Comparison of ENCODE assay signal across 13 cellular contexts in genomic region chr11:117822522-117823033, GRCh38. TPM values are rescaled to one million over a fixed set of nuclear protein-coding genes. Genes with fewer than 3 reads are reported as not detected.
DNase-seq lines count a peak whose midpoint lies in the region; ATAC-seq and TF ChIP-seq lines count a peak whose summit lies in the region.
"Had no signal": no experiment of that assay in that cellular context is flagged by ENCODE, and none has a peak within 500 bp of the region (broad histone marks: within the 10 kb centered on the region; RNA-seq: fewer than 3 reads in every experiment).

No MANE protein-coding gene starts in this region.

- H3K4me1 Mint-ChIP-seq in activated T-cell treated with anti-CD3 and anti-CD28 coated beads, Interleukin-2, amount 50 U/mL, for 72 hours (ENCODE audit: low read depth), result peaks cover 67% of the 10 kb centered on the region
- H3K4me1 Mint-ChIP-seq in activated CD8-positive, alpha-beta T cell treated with anti-CD3 and anti-CD28 coated beads for 36 hours (ENCODE audit: low read depth), result peaks cover 75% of the 10 kb centered on the region
- peaks cover 14% of the 10 kb centered on the region for H3K4me1 Mint-ChIP-seq in glutamatergic neuron (ENCODE audit: low read depth, unreplicated experiment)
- peaks cover 88% of the 10 kb centered on the region for H3K4me1 Mint-ChIP-seq in stimulated activated naive CD8-positive, alpha-beta T cell treated with anti-CD3 and anti-CD28 coated beads, Interleukin-15, amount 100 ng/mL, for 72 hours

- peak overlapping the region; percentile 82 for H3K27ac Mint-ChIP-seq in activated T-cell treated with anti-CD3 and anti-CD28 coated beads, Interleukin-2, amount 50 U/mL, for 72 hours
- peak overlapping the region; percentile 89 for H3K27ac Mint-ChIP-seq in activated CD8-positive, alpha-beta T cell treated with anti-CD3 and anti-CD28 coated beads for 36 hours
- no peak overlapping the region for H3K27ac Mint-ChIP-seq in glutamatergic neuron (ENCODE audit: unreplicated experiment)
- H3K27ac Mint-ChIP-seq in stimulated activated naive CD8-positive, alpha-beta T cell treated with anti-CD3 and anti-CD28 coated beads, Interleukin-15, amount 100 ng/mL, for 72 hours, result peak overlapping the region; percentile 51 to 87

- DNase-seq in activated T-cell treated with anti-CD3 and anti-CD28 coated beads, Interleukin-2, amount 50 U/mL, for 72 hours, result no peak
- DNase-seq in activated T-cell treated with anti-CD3 and anti-CD28 coated beads, Interleukin-2, amount 50 U/mL, for 48 hours, result no peak
- DNase-seq in activated CD8-positive, alpha-beta T cell treated with anti-CD3 and anti-CD28 coated beads for 36 hours, result no peak
- peak; percentile 9 for DNase-seq in glutamatergic neuron
- DNase-seq in stimulated activated naive CD8-positive, alpha-beta T cell treated with anti-CD3 and anti-CD28 coated beads, Interleukin-15, amount 100 ng/mL, for 72 hours, result no peak
- DNase-seq in ACHN, result no peak
- DNase-seq in stimulated activated CD4-positive, alpha-beta T cell treated with anti-CD3 and anti-CD28 coated beads, Interleukin-12 subunit alpha, Interleukin-12 subunit beta, amount 100 ng/mL, for 4 hours, result no peak
- no peak for DNase-seq in KG1 (lab: John Stamatoyannopoulos, UW)
- DNase-seq: NCI-H187 treated with DMSO at 0.1 percent for 48 hours had no signal

- no peak for TF ChIP-seq CTCF in activated CD8-positive, alpha-beta T cell treated with anti-CD3 and anti-CD28 coated beads for 36 hours (IDR thresholded peaks at IDR 0.05)
- no peak for TF ChIP-seq CTCF in glutamatergic neuron (IDR thresholded peaks at IDR 0.05; ENCODE audit: partially characterized antibody, unreplicated experiment)

- H3K4me3 Mint-ChIP-seq in activated T-cell treated with anti-CD3 and anti-CD28 coated beads, Interleukin-2, amount 50 U/mL, for 72 hours, result peak overlapping the region; percentile 62 to 70
- H3K4me3 Mint-ChIP-seq in activated CD8-positive, alpha-beta T cell treated with anti-CD3 and anti-CD28 coated beads for 36 hours, result peak overlapping the region; percentile 15
- H3K4me3 Mint-ChIP-seq in glutamatergic neuron (ENCODE audit: unreplicated experiment), result no peak overlapping the region
- peak overlapping the region; percentile 66 to 74 for H3K4me3 Mint-ChIP-seq in stimulated activated naive CD8-positive, alpha-beta T cell treated with anti-CD3 and anti-CD28 coated beads, Interleukin-15, amount 100 ng/mL, for 72 hours
- H3K4me3 Mint-ChIP-seq: central memory CD8-positive, alpha-beta T cell had no signal

- intact Hi-C loops in activated CD8-positive, alpha-beta T cell treated with anti-CD3 and anti-CD28 coated beads for 36 hours (cut with micrococcal nuclease), result loop anchor here (5.0 kb wide), 2 partner anchors 130 to 230 kb away; no protein-coding TSS in a partner anchor

- H3K27me3 Mint-ChIP-seq in activated T-cell treated with anti-CD3 and anti-CD28 coated beads, Interleukin-2, amount 50 U/mL, for 72 hours (ENCODE audit: low read depth), result no peaks in the 10 kb centered on the region
- no peaks in the 10 kb centered on the region for H3K27me3 Mint-ChIP-seq in activated CD8-positive, alpha-beta T cell treated with anti-CD3 and anti-CD28 coated beads for 36 hours
- peaks cover 9% of the 10 kb centered on the region for H3K27me3 Mint-ChIP-seq in glutamatergic neuron (ENCODE audit: unreplicated experiment)
- H3K27me3 Mint-ChIP-seq in stimulated activated naive CD8-positive, alpha-beta T cell treated with anti-CD3 and anti-CD28 coated beads, Interleukin-15, amount 100 ng/mL, for 72 hours, result no peaks in the 10 kb centered on the region
- H3K27me3 Mint-ChIP-seq: central memory CD8-positive, alpha-beta T cell had no signal

- no peaks in the 10 kb centered on the region for H3K36me3 Mint-ChIP-seq in activated T-cell treated with anti-CD3 and anti-CD28 coated beads, Interleukin-2, amount 50 U/mL, for 72 hours (ENCODE audit: insufficient read depth in 2 of 2)
- H3K36me3 Mint-ChIP-seq in activated CD8-positive, alpha-beta T cell treated with anti-CD3 and anti-CD28 coated beads for 36 hours (ENCODE audit: low read depth), result no peaks in the 10 kb centered on the region
- H3K36me3 Mint-ChIP-seq in glutamatergic neuron (ENCODE audit: unreplicated experiment), result no peaks in the 10 kb centered on the region
- H3K36me3 Mint-ChIP-seq: activated naive CD4-positive, alpha-beta T cell treated with anti-CD3 and anti-CD28 coated beads, Interleukin-2, amount 50 U/mL, for 72 hours had no signal

- no peak for ATAC-seq in activated T-cell treated with anti-CD3 and anti-CD28 coated beads, Interleukin-2, amount 50 U/mL, for 72 hours (replicated peaks in 1 of 2)
- ATAC-seq in activated CD8-positive, alpha-beta T cell treated with anti-CD3 and anti-CD28 coated beads for 36 hours, result no peak
- ATAC-seq in stimulated activated naive CD8-positive, alpha-beta T cell treated with anti-CD3 and anti-CD28 coated beads, Interleukin-15, amount 100 ng/mL, for 72 hours, result no peak

- no peaks in the 10 kb centered on the region for H3K9me3 Mint-ChIP-seq in activated T-cell treated with anti-CD3 and anti-CD28 coated beads, Interleukin-2, amount 50 U/mL, for 72 hours
- H3K9me3 Mint-ChIP-seq in activated CD8-positive, alpha-beta T cell treated with anti-CD3 and anti-CD28 coated beads for 36 hours, result no peaks in the 10 kb centered on the region
- H3K9me3 Mint-ChIP-seq in glutamatergic neuron (ENCODE audit: unreplicated experiment), result peaks cover 3% of the 10 kb centered on the region
- no peaks in the 10 kb centered on the region for H3K9me3 Mint-ChIP-seq in stimulated activated naive CD8-positive, alpha-beta T cell treated with anti-CD3 and anti-CD28 coated beads, Interleukin-15, amount 100 ng/mL, for 72 hours
- H3K9me3 Mint-ChIP-seq: activated naive CD4-positive, alpha-beta T cell treated with anti-CD3 and anti-CD28 coated beads, Interleukin-2, amount 50 U/mL, for 72 hours; central memory CD8-positive, alpha-beta T cell had no signal

- POLR2A ChIA-PET in activated CD8-positive, alpha-beta T cell treated with anti-CD3 and anti-CD28 coated beads for 36 hours (lab: Charles Lee), result interaction anchor here (1.2 to 1.9 kb wide), 2 partner anchors 124 to 128 kb away, joined by 4 to 10 read pairs; no protein-coding TSS in a partner anchor

- in situ Hi-C loops in ACHN (cut with HindIII; ENCODE audit: low pct_ligation_motif_present, low pct_unique_long_range_greater_than_20kb, low sequenced_read_pairs), result loop anchor here (25.0 kb wide), 1 partner anchor 385 kb away; no protein-coding TSS in a partner anchor

- CTCF ChIA-PET in activated CD8-positive, alpha-beta T cell treated with anti-CD3 and anti-CD28 coated beads for 36 hours (lab: Charles Lee), result interaction anchor here (1.0 to 15.2 kb wide), 13 partner anchors 9 to 238 kb away, joined by 3 to 188 read pairs (median 6); no protein-coding TSS in a partner anchor

RNA-seq across cellular contexts. Expression of gene FXYD2, which starts 2.0 kb away (rescaled TPM):
- 1 to 10 TPM; 2.4 to 3.7 TPM for total RNA-seq in activated T-cell treated with anti-CD3 and anti-CD28 coated beads, Interleukin-2, amount 50 U/mL, for 72 hours
- 1 to 10 TPM; 6.7 to 7.2 TPM for total RNA-seq in activated CD8-positive, alpha-beta T cell treated with anti-CD3 and anti-CD28 coated beads for 36 hours
- total RNA-seq in glutamatergic neuron (ENCODE audit: unreplicated experiment), result 0.44 TPM
- total RNA-seq: M059J, RPMI7951 had no signal

RNA-seq across cellular contexts. Expression of gene DSCAML1, which starts 25.6 kb away (rescaled TPM):
- 1 to 10 TPM; 1.5 to 2.5 TPM for total RNA-seq in activated T-cell treated with anti-CD3 and anti-CD28 coated beads, Interleukin-2, amount 50 U/mL, for 72 hours
- under 1 TPM; 0.13 to 0.29 TPM for total RNA-seq in activated CD8-positive, alpha-beta T cell treated with anti-CD3 and anti-CD28 coated beads for 36 hours
- total RNA-seq in glutamatergic neuron (ENCODE audit: unreplicated experiment), result 0.07 TPM
- total RNA-seq: M059J, RPMI7951 had no signal

RNA-seq across cellular contexts. Expression of gene FXYD6, which starts 53.9 kb away (rescaled TPM):
- total RNA-seq in activated T-cell treated with anti-CD3 and anti-CD28 coated beads, Interleukin-2, amount 50 U/mL, for 72 hours, result under 1 TPM; 0.17 to 0.25 TPM
- total RNA-seq in activated CD8-positive, alpha-beta T cell treated with anti-CD3 and anti-CD28 coated beads for 36 hours, result not detected
- 57.1 TPM for total RNA-seq in glutamatergic neuron (ENCODE audit: unreplicated experiment)

Comparison
In these comparisons a context has a peak if more than half of its experiments do, and no peak if none do; other contexts are left out.
1. RNA of gene FXYD6, which starts 53.9 kb away (total RNA-seq): 57.1 TPM in glutamatergic neuron (single experiment); 0.17 to 0.25 TPM in activated T-cell treated with anti-CD3 and anti-CD28 coated beads, Interleukin-2, amount 50 U/mL, for 72 hours and not detected in activated CD8-positive, alpha-beta T cell treated with anti-CD3 and anti-CD28 coated beads for 36 hours; every median in the first group is over 10 times any median in the second.